ENCODE assay signal across 13 cellular contexts in the genomic region with DNA sequence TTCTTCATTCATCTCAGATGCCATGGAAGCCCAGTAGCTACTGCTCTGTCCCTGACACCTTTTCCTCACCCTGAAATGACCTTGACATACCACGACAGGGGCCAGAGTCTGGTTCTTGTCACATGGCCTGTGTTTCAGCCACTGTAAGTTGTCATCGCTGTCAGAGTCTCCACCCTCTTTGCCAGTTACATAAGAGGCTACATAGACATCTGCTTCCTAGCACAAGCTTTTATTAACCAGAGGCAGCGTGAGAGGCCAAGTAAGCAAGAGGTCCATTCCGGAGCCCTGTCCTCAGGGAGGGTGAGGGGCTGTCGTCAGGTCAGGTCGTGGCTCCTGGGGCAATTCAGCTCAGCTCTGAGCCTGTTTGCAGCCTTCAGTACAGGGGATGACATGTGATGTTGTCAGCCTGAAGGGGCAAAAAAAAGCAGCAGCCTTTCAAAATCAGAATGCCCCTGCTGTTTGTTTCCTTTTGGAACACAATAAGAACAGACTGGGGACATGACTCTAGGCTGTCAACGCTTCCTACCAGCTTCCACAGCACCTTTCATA.
A peak's percentile ranks its signal among the peaks of the same experiment; 100 is the strongest.
DNase-seq lines count a peak whose midpoint lies in the region; ATAC-seq and TF ChIP-seq lines count a peak whose summit lies in the region.
"Had no signal": no experiment of that assay in that cellular context is flagged by ENCODE, and none has a peak within 500 bp of the region (broad histone marks: within the 10 kb centered on the region; RNA-seq: fewer than 3 reads in every experiment).

No MANE protein-coding gene starts in this region.

- DNase-seq in NCI-H1417 (lab: John Stamatoyannopoulos, UW): peak in 2 of 3 experiments; percentile 59 to 67
- DNase-seq in NCI-H1417 treated with DMSO at 0.1 percent for 48 hours (lab: John Stamatoyannopoulos, UW): no peak
- DNase-seq in left ventricle myocardium inferior: peak; percentile 84
- no peak for DNase-seq in nephron progenitor cell
- peak in 1 of 2 donors; percentile 91 for DNase-seq in vagina (ENCODE audit: extremely low spot score in 2 of 2)
- no peak for DNase-seq in NCI-H2196 treated with DMSO at 0.1 percent for 48 hours (lab: John Stamatoyannopoulos, UW; ENCODE audit: unreplicated experiment)
- DNase-seq: activated CD8-positive, alpha-beta memory T cell treated with anti-CD3 and anti-CD28 coated beads, Interleukin-2, amount 50 U/mL, for 4 hours; NCI-H526; T-helper 2 cell had no signal

- intact Hi-C loops in left ventricle myocardium inferior (cut with micrococcal nuclease): loop anchor here (10.0 kb wide), 1 partner anchor 69 kb away; no protein-coding TSS in a partner anchor
- intact Hi-C loops in vagina (cut with DNase I): no loop called here

- no peak for TF ChIP-seq POLR2A in vagina (IDR thresholded peaks at IDR 0.05)

- H3K36me3 Mint-ChIP-seq in nephron progenitor cell (ENCODE audit: low read depth): no peaks in the 10 kb centered on the region

- ATAC-seq in GM21576 (IDR thresholded peaks at IDR 0.05; ENCODE audit: unreplicated experiment): no peak
- ATAC-seq in GM21737 (IDR thresholded peaks at IDR 0.05; ENCODE audit: unreplicated experiment): no peak

- peak overlapping the region; percentile 91 for H3K27ac ChIP-seq in left ventricle myocardium inferior (replicated peaks)
- peak overlapping the region; percentile 80 for H3K27ac ChIP-seq in vagina
- H3K27ac ChIP-seq: 22Rv1, suprapubic skin had no signal

- peaks cover 61% of the 10 kb centered on the region for H3K4me1 Mint-ChIP-seq in nephron progenitor cell

- H3K36me3 ChIP-seq in left ventricle myocardium inferior: no peaks in the 10 kb centered on the region
- no peaks in the 10 kb centered on the region for H3K36me3 ChIP-seq in vagina
- H3K36me3 ChIP-seq: suprapubic skin had no signal

- peaks cover 19% of the 10 kb centered on the region for H3K27me3 Mint-ChIP-seq in nephron progenitor cell (ENCODE audit: low read depth, poor library complexity)

- TF ChIP-seq CTCF in left ventricle myocardium inferior (IDR thresholded peaks at IDR 0.05; ENCODE audit: borderline replicate concordance) (no peak), nephron progenitor cell (IDR thresholded peaks at IDR 0.05) (no peak), vagina (IDR thresholded peaks at IDR 0.05) (no peak)

- H3K4me3 ChIP-seq in left ventricle myocardium inferior: peak overlapping the region; percentile 35
- H3K4me3 ChIP-seq in vagina: peak overlapping the region in 1 of 2 donors; percentile 11
- H3K4me3 ChIP-seq: suprapubic skin had no signal

- H3K27me3 ChIP-seq in left ventricle myocardium inferior (ENCODE audit: low read depth): no peaks in the 10 kb centered on the region
- H3K27me3 ChIP-seq in vagina: no peaks in the 10 kb centered on the region
- H3K27me3 ChIP-seq: suprapubic skin had no signal

- no peak overlapping the region for H3K4me3 Mint-ChIP-seq in nephron progenitor cell

- peak overlapping the region; percentile 85 for H3K27ac Mint-ChIP-seq in nephron progenitor cell

- H3K9me3 Mint-ChIP-seq in nephron progenitor cell: peaks cover 15% of the 10 kb centered on the region

- H3K9me3 ChIP-seq in left ventricle myocardium inferior (replicated peaks): peaks cover 8% of the 10 kb centered on the region
- no peaks in the 10 kb centered on the region for H3K9me3 ChIP-seq in vagina
- H3K9me3 ChIP-seq: suprapubic skin had no signal

- H3K4me1 ChIP-seq in left ventricle myocardium inferior (peaks cover 83% of the 10 kb centered on the region), vagina (peaks cover 28% of the 10 kb centered on the region)

Comparison
In these comparisons a context has a peak if more than half of its experiments do, and no peak if none do; other contexts are left out.
1. DNase-seq: peak in NCI-H1417 (2 of 3) and left ventricle myocardium inferior (single experiment); none in NCI-H1417 treated with DMSO at 0.1 percent for 48 hours (single experiment), nephron progenitor cell (single experiment) and NCI-H2196 treated with DMSO at 0.1 percent for 48 hours (single experiment).